ENCODE assay signal across 17 cellular contexts in genomic region chr16:17994027-17994426, GRCh38.
A peak's percentile ranks its signal among the peaks of the same experiment; 100 is the strongest.
DNase-seq lines count a peak whose midpoint lies in the region; ATAC-seq and TF ChIP-seq lines count a peak whose summit lies in the region.
"Had no signal": no experiment of that assay in that cellular context is flagged by ENCODE, and none has a peak within 500 bp of the region (broad histone marks: within the 10 kb centered on the region; RNA-seq: fewer than 3 reads in every experiment).

No MANE protein-coding gene starts in this region.

- H3K4me3 Mint-ChIP-seq in type B pancreatic cell, result peak overlapping the region; percentile 18
- no peak overlapping the region for H3K4me3 Mint-ChIP-seq in activated CD8-positive, alpha-beta memory T cell treated with anti-CD3 and anti-CD28 coated beads, Interleukin-2, amount 10 ng/mL, durations not matched to agents 7 days and 5 days
- H3K4me3 Mint-ChIP-seq: B cell; CD4-positive, alpha-beta T cell; CD8-positive, alpha-beta T cell had no signal

- peak; percentile 66 for DNase-seq in DMS153 (lab: John Stamatoyannopoulos, UW)
- DNase-seq in Jurkat, Clone E6-1 (ENCODE audit: low read depth, low spot score), result peak; percentile 66
- peak; percentile 67 for DNase-seq in NCI-H510A treated with DMSO at 0.1 percent for 48 hours (lab: John Stamatoyannopoulos, UW)
- no peak for DNase-seq in type B pancreatic cell (ENCODE audit: extremely low spot score, unreplicated experiment)
- no peak for DNase-seq in activated CD8-positive, alpha-beta memory T cell treated with anti-CD3 and anti-CD28 coated beads, Interleukin-2, amount 10 ng/mL, durations not matched to agents 7 days and 5 days
- DNase-seq in HPDE6-E6E7 (ENCODE audit: extremely low spot score), result no peak
- DNase-seq: AML-193; Caco-2; Calu3; CD4-positive, alpha-beta T cell; CD8-positive, alpha-beta T cell; DMS79 treated with DMSO at 0.1 percent for 48 hours; GF-D8 had no signal

- H3K9me3 Mint-ChIP-seq in type B pancreatic cell, result no peaks in the 10 kb centered on the region
- H3K9me3 Mint-ChIP-seq in activated CD8-positive, alpha-beta memory T cell treated with anti-CD3 and anti-CD28 coated beads, Interleukin-2, amount 10 ng/mL, durations not matched to agents 7 days and 5 days (ENCODE audit: low read depth), result no peaks in the 10 kb centered on the region
- H3K9me3 Mint-ChIP-seq: CD4-positive, alpha-beta T cell; CD8-positive, alpha-beta T cell had no signal

- H3K36me3 Mint-ChIP-seq in type B pancreatic cell, result no peaks in the 10 kb centered on the region
- H3K36me3 Mint-ChIP-seq in activated CD8-positive, alpha-beta memory T cell treated with anti-CD3 and anti-CD28 coated beads, Interleukin-2, amount 10 ng/mL, durations not matched to agents 7 days and 5 days, result no peaks in the 10 kb centered on the region
- H3K36me3 Mint-ChIP-seq: CD8-positive, alpha-beta T cell had no signal

- CTCF ChIA-PET in activated CD8-positive, alpha-beta memory T cell treated with anti-CD3 and anti-CD28 coated beads, Interleukin-2, amount 10 ng/mL, durations not matched to agents 7 days and 5 days (lab: Charles Lee), result no interaction called here

- TF ChIP-seq CTCF in type B pancreatic cell (conservative IDR thresholded peaks at IDR 0.05), result no peak

- peaks cover 8% of the 10 kb centered on the region for H3K4me1 Mint-ChIP-seq in type B pancreatic cell (ENCODE audit: unreplicated experiment)
- no peaks in the 10 kb centered on the region for H3K4me1 Mint-ChIP-seq in activated CD8-positive, alpha-beta memory T cell treated with anti-CD3 and anti-CD28 coated beads, Interleukin-2, amount 10 ng/mL, durations not matched to agents 7 days and 5 days

- H3K27ac Mint-ChIP-seq in type B pancreatic cell, result peak overlapping the region; percentile 39
- no peak overlapping the region for H3K27ac Mint-ChIP-seq in activated CD8-positive, alpha-beta memory T cell treated with anti-CD3 and anti-CD28 coated beads, Interleukin-2, amount 10 ng/mL, durations not matched to agents 7 days and 5 days
- H3K27ac Mint-ChIP-seq: B cell; CD4-positive, alpha-beta T cell; CD8-positive, alpha-beta T cell had no signal

- peaks cover 16% of the 10 kb centered on the region for H3K27me3 Mint-ChIP-seq in type B pancreatic cell
- peaks cover 4% of the 10 kb centered on the region for H3K27me3 Mint-ChIP-seq in activated CD8-positive, alpha-beta memory T cell treated with anti-CD3 and anti-CD28 coated beads, Interleukin-2, amount 10 ng/mL, durations not matched to agents 7 days and 5 days

- ATAC-seq in activated CD8-positive, alpha-beta memory T cell treated with anti-CD3 and anti-CD28 coated beads, Interleukin-2, amount 10 ng/mL, durations not matched to agents 7 days and 5 days, result no peak
- ATAC-seq in HG03159 (IDR thresholded peaks at IDR 0.05; ENCODE audit: unreplicated experiment), result no peak
- ATAC-seq: A549; CD8-positive, alpha-beta T cell had no signal

- H3K4me3 ChIP-seq in Jurkat, Clone E6-1 (ENCODE audit: low read length), result no peak overlapping the region
- H3K4me3 ChIP-seq: A549; BLaER1 treated with 17β-estradiol and CSF1 and Interleukin-3, amounts not matched to agents 10 nM and 100 nM had no signal

Comparison
In these comparisons a context has a peak if more than half of its experiments do, and no peak if none do; other contexts are left out.
1. DNase-seq: peak in DMS153 (single experiment), Jurkat, Clone E6-1 (single experiment) and NCI-H510A treated with DMSO at 0.1 percent for 48 hours (single experiment); none in type B pancreatic cell (single experiment), activated CD8-positive, alpha-beta memory T cell treated with anti-CD3 and anti-CD28 coated beads, Interleukin-2, amount 10 ng/mL, durations not matched to agents 7 days and 5 days (single experiment) and HPDE6-E6E7 (single experiment).